In the genomic region with DNA sequence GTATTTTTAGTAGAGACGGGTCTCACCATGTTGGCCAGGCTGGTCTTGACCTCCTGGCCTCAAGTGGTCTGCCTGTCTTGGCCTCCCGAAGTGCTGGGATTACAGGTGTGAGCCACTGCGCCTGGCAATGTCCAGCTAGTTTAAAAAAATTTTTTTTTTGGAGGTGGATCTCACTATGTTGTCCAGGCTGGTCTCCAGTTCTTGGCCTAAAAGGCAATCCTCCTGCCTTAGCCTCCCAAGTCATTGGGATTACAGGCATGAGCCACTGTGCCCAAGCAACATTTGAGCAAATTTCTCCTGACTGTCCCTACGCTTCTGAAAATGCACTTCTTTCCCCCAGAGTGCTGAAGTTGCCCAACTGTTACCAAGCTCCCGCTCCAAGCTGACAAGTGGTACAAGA, we compare ENCODE assay signal across 16 cellular contexts. TPM values are rescaled to one million over a fixed set of nuclear protein-coding genes. Genes with fewer than 3 reads are reported as not detected.
DNase-seq lines count a peak whose midpoint lies in the region; ATAC-seq, FAIRE-seq and TF ChIP-seq lines count a peak whose summit lies in the region.
"Had no signal": no experiment of that assay in that cellular context is flagged by ENCODE, and none has a peak within 500 bp of the region (broad histone marks: within the 10 kb centered on the region; RNA-seq: fewer than 3 reads in every experiment).

No MANE protein-coding gene starts in this region.

- BruUV-seq in HepG2 (replicated peaks; lab: Mats Ljungman, UMichigan): no TSS peak

- CTCF ChIA-PET in HepG2 (lab: Yijun Ruan, JAX; ENCODE audit: low intra/inter-chr PET ratio, low total read pairs): no interaction called here

- H3K36me3 ChIP-seq in HepG2 (replicated peaks in 1 of 2; ENCODE audit: control insufficient read depth in 1 of 2, insufficient read depth in 2 of 2, low read length in 2 of 2) (no peaks in the 10 kb centered on the region), right lobe of liver (no peaks in the 10 kb centered on the region)
- H3K36me3 ChIP-seq: colonic mucosa had no signal

- H3K4me3 Mint-ChIP-seq in activated T-helper 1 cell treated with anti-CD3 and anti-CD28 coated beads, Interleukin-12 subunit alpha, Interleukin-12 subunit beta, Interleukin-2, Interleukin-4 antibody, amounts not matched to agents 30 ng/mL and 10 ng/mL and 1 ng/mL, durations not matched to agents 14 hours and 24 hours and 36 hours: peak overlapping the region; percentile 53
- no peak overlapping the region for H3K4me3 Mint-ChIP-seq in natural killer cell
- H3K4me3 Mint-ChIP-seq: CD8-positive, alpha-beta T cell had no signal

- peaks cover 62% of the 10 kb centered on the region for H3K79me2 ChIP-seq in HepG2 (ENCODE audit: insufficient read depth, low read length)

- no peaks in the 10 kb centered on the region for H4K20me1 ChIP-seq in HepG2 (ENCODE audit: insufficient read depth, low read length)

- no peak for ATAC-seq in HepG2
- ATAC-seq in right lobe of liver: no peak
- no peak for ATAC-seq in natural killer cell
- ATAC-seq in GM19023 (IDR thresholded peaks at IDR 0.05; ENCODE audit: unreplicated experiment): no peak
- ATAC-seq: CD8-positive, alpha-beta T cell had no signal

- no peaks in the 10 kb centered on the region for H3K9me3 ChIP-seq in HepG2 (ENCODE audit: low read length)
- H3K9me3 ChIP-seq in right lobe of liver: no peaks in the 10 kb centered on the region
- H3K9me3 ChIP-seq: colonic mucosa had no signal

- FAIRE-seq in HepG2 (lab: Jason Lieb, UNC): no peak
- FAIRE-seq: GM18507, H1 had no signal

- H3K27ac Mint-ChIP-seq in activated T-helper 1 cell treated with anti-CD3 and anti-CD28 coated beads, Interleukin-12 subunit alpha, Interleukin-12 subunit beta, Interleukin-2, Interleukin-4 antibody, amounts not matched to agents 30 ng/mL and 10 ng/mL and 1 ng/mL, durations not matched to agents 14 hours and 24 hours and 36 hours: peak overlapping the region; percentile 88
- H3K27ac Mint-ChIP-seq in natural killer cell: peak overlapping the region; percentile 91 to 92

- H3K27me3 Mint-ChIP-seq in activated T-helper 1 cell treated with anti-CD3 and anti-CD28 coated beads, Interleukin-12 subunit alpha, Interleukin-12 subunit beta, Interleukin-2, Interleukin-4 antibody, amounts not matched to agents 30 ng/mL and 10 ng/mL and 1 ng/mL, durations not matched to agents 14 hours and 24 hours and 36 hours (ENCODE audit: insufficient read depth): no peaks in the 10 kb centered on the region
- no peaks in the 10 kb centered on the region for H3K27me3 Mint-ChIP-seq in natural killer cell (ENCODE audit: low read depth in 2 of 2)

- no peak for TF ChIP-seq RAD21 in HepG2 (CRISPR knock-in tag; IDR thresholded peaks at IDR 0.05)

- H3K4me1 Mint-ChIP-seq in activated T-helper 1 cell treated with anti-CD3 and anti-CD28 coated beads, Interleukin-12 subunit alpha, Interleukin-12 subunit beta, Interleukin-2, Interleukin-4 antibody, amounts not matched to agents 30 ng/mL and 10 ng/mL and 1 ng/mL, durations not matched to agents 14 hours and 24 hours and 36 hours (ENCODE audit: low read depth): peaks cover 92% of the 10 kb centered on the region
- H3K4me1 Mint-ChIP-seq in natural killer cell: peaks cover 55 to 77% of the 10 kb centered on the region in 2 donors

- 100% methylated on average over 5 of the region's 5 CpGs for WGBS in HepG2 (ENCODE audit: low lambda C conversion rate)
- 90% methylated on average over 4 of the region's 5 CpGs for WGBS in right lobe of liver (ENCODE audit: insufficient coverage, low coverage, low lambda C conversion rate, missing lambda C conversion rate)

- TF ChIP-seq POLR2A in HepG2 (IDR thresholded peaks at IDR 0.05; ENCODE audit: insufficient read depth in 1 of 2, low read depth in 2 of 2, low read length in 2 of 2) (no peak), right lobe of liver (IDR thresholded peaks at IDR 0.05) (no peak)

- TF ChIP-seq CTCF in HepG2 (CRISPR knock-in tag; IDR thresholded peaks at IDR 0.05) (no peak), right lobe of liver (IDR thresholded peaks at IDR 0.05) (no peak), natural killer cell (IDR thresholded peaks at IDR 0.05) (no peak)

- DNase-seq in HepG2 (ENCODE audit: low spot score) (no peak), right lobe of liver (no peak), natural killer cell (no peak), activated gamma-delta T cell treated with Interleukin-2 at 50 U/mL for 16 hours (no peak), NCI-H526 (lab: John Stamatoyannopoulos, UW) (no peak), NCI-H1092 (lab: John Stamatoyannopoulos, UW) (no peak)
- DNase-seq in activated T-helper 1 cell treated with anti-CD3 and anti-CD28 coated beads, Interleukin-12 subunit alpha, Interleukin-12 subunit beta, Interleukin-2, Interleukin-4 antibody, amounts not matched to agents 30 ng/mL and 10 ng/mL and 1 ng/mL, durations not matched to agents 14 hours and 24 hours and 36 hours (ENCODE audit: low spot score): no peak
- DNase-seq: activated CD4-positive, CD25-positive, alpha-beta regulatory T cell treated with anti-CD3 and anti-CD28 coated beads, Interleukin-2, amount 50 U/mL, for 72 hours; CD8-positive, alpha-beta T cell; colonic mucosa; GDM1; NCI-H2107; NK-92 treated with Interleukin-12 subunit alpha and Interleukin-12 subunit beta, amount 100 ng/mL, for 24 hours had no signal

- no peaks in the 10 kb centered on the region for H3K27me3 ChIP-seq in HepG2 (ENCODE audit: control insufficient read depth in 1 of 2, insufficient read depth in 2 of 2, low read length in 2 of 2)
- no peaks in the 10 kb centered on the region for H3K27me3 ChIP-seq in right lobe of liver
- H3K27me3 ChIP-seq: colonic mucosa had no signal

- no peak overlapping the region for H3K9ac ChIP-seq in HepG2 (ENCODE audit: insufficient read depth, low read depth, low read length)

- POLR2A ChIA-PET in HepG2 (lab: Yijun Ruan, JAX): interaction anchor here (1.3 kb wide), 1 partner anchor 8 kb away, joined by 3 read pairs; a partner anchor contains a TSS

- H3K4me2 ChIP-seq in HepG2 (ENCODE audit: low read depth, low read length): no peak overlapping the region

- H3K9me3 Mint-ChIP-seq in activated T-helper 1 cell treated with anti-CD3 and anti-CD28 coated beads, Interleukin-12 subunit alpha, Interleukin-12 subunit beta, Interleukin-2, Interleukin-4 antibody, amounts not matched to agents 30 ng/mL and 10 ng/mL and 1 ng/mL, durations not matched to agents 14 hours and 24 hours and 36 hours: no peaks in the 10 kb centered on the region
- H3K9me3 Mint-ChIP-seq in natural killer cell: no peaks in the 10 kb centered on the region
- H3K9me3 Mint-ChIP-seq: CD8-positive, alpha-beta T cell had no signal

- H3K4me3 ChIP-seq in HepG2 (replicated peaks in 1 of 3; ENCODE audit: insufficient read depth in 1 of 3, low read depth in 2 of 3, low read length in 3 of 3) (no peak overlapping the region), right lobe of liver (no peak overlapping the region)
- H3K4me3 ChIP-seq: colonic mucosa had no signal

- TF ChIP-seq EP300 in HepG2 (IDR thresholded peaks at IDR 0.05; ENCODE audit: low read depth in 2 of 2, low read length in 2 of 2) (no peak), HepG2 (CRISPR knock-in tag; IDR thresholded peaks at IDR 0.05; ENCODE audit: borderline replicate concordance) (no peak)

- no peak overlapping the region for H2AFZ ChIP-seq in HepG2 (ENCODE audit: low read length)

- H3K27ac ChIP-seq in HepG2 (ENCODE audit: extremely low read length, insufficient read depth, low read length) (no peak overlapping the region), right lobe of liver (peak overlapping the region in 1 of 3 donors; percentile 7)

- intact Hi-C loops in HepG2 (cut with micrococcal nuclease; ENCODE audit: unreplicated experiment): no loop called here
- intact Hi-C loops in right lobe of liver (cut with DNase I): no loop called here
- intact Hi-C loops in activated T-helper 1 cell treated with anti-CD3 and anti-CD28 coated beads, Interleukin-12 subunit alpha, Interleukin-12 subunit beta, Interleukin-2, Interleukin-4 antibody, amounts not matched to agents 30 ng/mL and 10 ng/mL and 1 ng/mL, durations not matched to agents 14 hours and 24 hours and 36 hours (cut with micrococcal nuclease): no loop called here
- intact Hi-C loops in natural killer cell (cut with micrococcal nuclease): no loop called here

- peaks cover 57% of the 10 kb centered on the region for H3K36me3 Mint-ChIP-seq in activated T-helper 1 cell treated with anti-CD3 and anti-CD28 coated beads, Interleukin-12 subunit alpha, Interleukin-12 subunit beta, Interleukin-2, Interleukin-4 antibody, amounts not matched to agents 30 ng/mL and 10 ng/mL and 1 ng/mL, durations not matched to agents 14 hours and 24 hours and 36 hours (ENCODE audit: low read depth)
- H3K36me3 Mint-ChIP-seq in natural killer cell: no peaks in the 10 kb centered on the region

- in situ Hi-C loops in HepG2 (cut with HindIII; ENCODE audit: extremely low pct_ligation_motif_present, low pct_unique_long_range_greater_than_20kb): no loop called here

- H3K4me1 ChIP-seq in HepG2 (ENCODE audit: insufficient read depth, low read length): peaks cover 51% of the 10 kb centered on the region
- H3K4me1 ChIP-seq in right lobe of liver: peaks cover 0 to 82% (median 46%) of the 10 kb centered on the region in 4 donors

RNA-seq across cellular contexts. Expression of a gene that starts 8.0 kb away (rescaled TPM):
- 1.2 and 2.6 TPM in 2 replicates for total RNA-seq in HepG2 (2016; rRNA removed; fragmentation: Illumina TruSeq; extraction: Trizol)
- 2.1 and 2.5 TPM in 2 replicates for total RNA-seq in HepG2 (2016; cell fraction: cytosol; rRNA removed; fragmentation: Illumina TruSeq; extraction: Trizol; ENCODE audit: low read depth)
- 1.1 and 2.6 TPM in 2 replicates for total RNA-seq in HepG2 (2016; cell fraction: insoluble cytoplasmic fraction; rRNA removed; fragmentation: Illumina TruSeq; extraction: Trizol)
- total RNA-seq in HepG2 (2016; cell fraction: membrane; rRNA removed; fragmentation: Illumina TruSeq; extraction: Trizol): 2.1 and 2.4 TPM in 2 replicates
- 3.1 and 3.3 TPM in 2 replicates for total RNA-seq in HepG2 (2016; cell fraction: nucleus; rRNA removed; fragmentation: Illumina TruSeq; extraction: Trizol)
- 2.6 and 4.0 TPM in 2 replicates for polyA plus RNA-seq in HepG2 (2011; rRNA removed)
- 1.8 and 2.4 TPM in 2 replicates for polyA plus RNA-seq in HepG2 (2011; cell fraction: cytosol; rRNA removed)
- polyA plus RNA-seq in HepG2 (2011; cell fraction: nucleus; rRNA removed): 10.1 and 10.7 TPM in 2 replicates
- polyA plus RNA-seq in HepG2 (2012): 1.6 and 2.1 TPM in 2 replicates
- 1.6 and 2.0 TPM in 2 replicates for polyA plus RNA-seq in HepG2 (2016; cell fraction: cytosol; fragmentation: Illumina TruSeq; extraction: Trizol; ENCODE audit: low read depth)
- 1.3 and 1.9 TPM in 2 replicates for polyA plus RNA-seq in HepG2 (2016; cell fraction: insoluble cytoplasmic fraction; fragmentation: Illumina TruSeq; extraction: Trizol; ENCODE audit: low read depth)
- polyA plus RNA-seq in HepG2 (2016; cell fraction: membrane; fragmentation: Illumina TruSeq; extraction: Trizol; ENCODE audit: low read depth): 1.6 and 2.3 TPM in 2 replicates
- polyA plus RNA-seq in HepG2 (2016; cell fraction: nucleus; fragmentation: Illumina TruSeq; extraction: Trizol; ENCODE audit: insufficient read depth, low read depth): 10.6 and 10.8 TPM in 2 replicates
- 2.2 and 7.2 TPM in 2 replicates for polyA minus RNA-seq in HepG2 (2011; rRNA and poly(A)+ RNA removed; ENCODE audit: low replicate concordance)
- polyA minus RNA-seq in HepG2 (2011; cell fraction: cytosol; rRNA and poly(A)+ RNA removed): 0.40 and 0.44 TPM in 2 replicates
- 3.2 and 3.7 TPM in 2 replicates for polyA minus RNA-seq in HepG2 (2011; cell fraction: nucleus; rRNA and poly(A)+ RNA removed)
- total RNA-seq in right lobe of liver: 1 to 10 TPM; 4.8 to 7.8 (median 6.3) TPM
- 64.4 and 64.7 TPM in 2 replicates for total RNA-seq in activated T-helper 1 cell treated with anti-CD3 and anti-CD28 coated beads, Interleukin-12 subunit alpha, Interleukin-12 subunit beta, Interleukin-2, Interleukin-4 antibody, amounts not matched to agents 30 ng/mL and 10 ng/mL and 1 ng/mL, durations not matched to agents 14 hours and 24 hours and 36 hours
- 10 to 100 TPM; 28.0 to 31.9 (median 31.6) TPM for total RNA-seq in natural killer cell

RNA-seq across cellular contexts. Expression of a gene that starts 46.9 kb away (rescaled TPM):
- total RNA-seq in HepG2 (2016; rRNA removed; fragmentation: Illumina TruSeq; extraction: Trizol): not detected in 2 replicates
- not detected in 2 replicates for total RNA-seq in HepG2 (2016; cell fraction: cytosol; rRNA removed; fragmentation: Illumina TruSeq; extraction: Trizol; ENCODE audit: low read depth)
- not detected in 2 replicates for total RNA-seq in HepG2 (2016; cell fraction: insoluble cytoplasmic fraction; rRNA removed; fragmentation: Illumina TruSeq; extraction: Trizol)
- not detected in 2 replicates for total RNA-seq in HepG2 (2016; cell fraction: membrane; rRNA removed; fragmentation: Illumina TruSeq; extraction: Trizol)
- not detected in 2 replicates for total RNA-seq in HepG2 (2016; cell fraction: nucleus; rRNA removed; fragmentation: Illumina TruSeq; extraction: Trizol)
- polyA plus RNA-seq in HepG2 (2011; rRNA removed): not detected in 2 replicates
- polyA plus RNA-seq in HepG2 (2011; cell fraction: cytosol; rRNA removed): not detected in 2 replicates
- polyA plus RNA-seq in HepG2 (2011; cell fraction: nucleus; rRNA removed): not detected in 2 replicates
- not detected in 2 replicates for polyA plus RNA-seq in HepG2 (2012)
- not detected in 2 replicates for polyA plus RNA-seq in HepG2 (2016; cell fraction: cytosol; fragmentation: Illumina TruSeq; extraction: Trizol; ENCODE audit: low read depth)
- not detected in 2 replicates for polyA plus RNA-seq in HepG2 (2016; cell fraction: insoluble cytoplasmic fraction; fragmentation: Illumina TruSeq; extraction: Trizol; ENCODE audit: low read depth)
- polyA plus RNA-seq in HepG2 (2016; cell fraction: membrane; fragmentation: Illumina TruSeq; extraction: Trizol; ENCODE audit: low read depth): not detected in 2 replicates
- not detected in 2 replicates for polyA plus RNA-seq in HepG2 (2016; cell fraction: nucleus; fragmentation: Illumina TruSeq; extraction: Trizol; ENCODE audit: insufficient read depth, low read depth)
- not detected in 2 replicates for polyA minus RNA-seq in HepG2 (2011; rRNA and poly(A)+ RNA removed; ENCODE audit: low replicate concordance)
- polyA minus RNA-seq in HepG2 (2011; cell fraction: cytosol; rRNA and poly(A)+ RNA removed): not detected in 2 replicates
- polyA minus RNA-seq in HepG2 (2011; cell fraction: nucleus; rRNA and poly(A)+ RNA removed): not detected in 2 replicates
- total RNA-seq in right lobe of liver: not detected
- total RNA-seq in activated T-helper 1 cell treated with anti-CD3 and anti-CD28 coated beads, Interleukin-12 subunit alpha, Interleukin-12 subunit beta, Interleukin-2, Interleukin-4 antibody, amounts not matched to agents 30 ng/mL and 10 ng/mL and 1 ng/mL, durations not matched to agents 14 hours and 24 hours and 36 hours: 0.44 and 0.56 TPM in 2 replicates
- under 1 TPM in 1 of 3 donors, not detected in 2; 0.43 TPM for total RNA-seq in natural killer cell
- total RNA-seq: colonic mucosa, H1 had no signal
